21 cellular contexts compared by ENCODE assay signal in genomic region chr11:64936539-64936938, GRCh38. TPM values are rescaled to one million over a fixed set of nuclear protein-coding genes. Genes with fewer than 3 reads are reported as not detected.
DNase-seq lines count a peak whose midpoint lies in the region; ATAC-seq, FAIRE-seq and TF ChIP-seq lines count a peak whose summit lies in the region.
"Had no signal": no experiment of that assay in that cellular context is flagged by ENCODE, and none has a peak within 500 bp of the region (broad histone marks: within the 10 kb centered on the region; RNA-seq: fewer than 3 reads in every experiment).

No MANE protein-coding gene starts in this region.

- H3K36me3 ChIP-seq in GM23338 (ENCODE audit: insufficient read depth) (no peaks in the 10 kb centered on the region), endothelial cell of umbilical vein (ENCODE audit: control insufficient read depth in 2 of 2, extremely low read depth in 1 of 2, insufficient read depth in 2 of 2, low read length in 2 of 2) (peaks cover 0 to 16% of the 10 kb centered on the region in 2 experiments), A673 (ENCODE audit: insufficient read depth, low read length, poor library complexity, severe bottlenecking) (no peaks in the 10 kb centered on the region), heart left ventricle (peaks cover 0 to 35% (median 26%) of the 10 kb centered on the region in 9 donors)
- H3K36me3 ChIP-seq: BE2C had no signal

- no peak overlapping the region for H3K9ac ChIP-seq in endothelial cell of umbilical vein (replicated peaks; ENCODE audit: extremely low read depth, insufficient read depth, low read length)

- WGBS in heart left ventricle, 4 donors = 70 to 76% (median 75%) methylated on average over 4 of the region's 4 CpGs

- intact Hi-C loops in endothelial cell of umbilical vein (cut with micrococcal nuclease) (no loop called here), A673 (cut with micrococcal nuclease; ENCODE audit: unreplicated experiment) (no loop called here), heart left ventricle (cut with DNase I) (no loop called here)

- H3K27me3 Mint-ChIP-seq in GM23338 (ENCODE audit: insufficient read depth, low read depth, poor library complexity) = peaks cover 12% of the 10 kb centered on the region
- H3K27me3 Mint-ChIP-seq in activated T-helper 17 cell treated with anti-CD3 and anti-CD28 coated beads, Interleukin-2, amount 50 U/mL, for 72 hours = peaks cover 11% of the 10 kb centered on the region

- FAIRE-seq in endothelial cell of umbilical vein (lab: Jason Lieb, UNC) = peak; percentile 24
- FAIRE-seq: D721Med had no signal

- DNase-seq in GM23338 (ENCODE audit: low spot score) (no peak), endothelial cell of umbilical vein (ENCODE audit: low read depth, low spot score) (no peak), A673 (ENCODE audit: low spot score) (no peak), heart left ventricle (no peak)
- DNase-seq: ACHN; BE2C; CD4-positive, CD25-positive, alpha-beta regulatory T cell; CD8-positive, alpha-beta memory T cell; COR-L47; GDM1; GOT3; H9; IMR-90; Karpas-422 had no signal

- H3F3A ChIP-seq in GM23338 (replicated peaks; ENCODE audit: low read depth) = no peaks in the 10 kb centered on the region

- BruUV-seq in endothelial cell of umbilical vein (replicated peaks; lab: Mats Ljungman, UMichigan) (no TSS peak), A673 (replicated peaks; lab: Mats Ljungman, UMichigan) (no TSS peak)

- H3K4me3 ChIP-seq in GM23338 (no peak overlapping the region), endothelial cell of umbilical vein (replicated peaks in 1 of 3; ENCODE audit: insufficient read depth in 1 of 3, low read depth in 1 of 3, low read length in 3 of 3) (no peak overlapping the region), A673 (ENCODE audit: low read depth, low read length, poor library complexity, severe bottlenecking) (no peak overlapping the region), heart left ventricle (no peak overlapping the region)
- H3K4me3 ChIP-seq: K562 had no signal

- dilution Hi-C loops in endothelial cell of umbilical vein (cut with MboI; ENCODE audit: extremely low pct_ligation_motif_present, low sequenced_read_pairs) = no loop called here

- H3K9me3 ChIP-seq in endothelial cell of umbilical vein (replicated peaks; ENCODE audit: control insufficient read depth, insufficient read depth, low read length) = no peaks in the 10 kb centered on the region
- no peaks in the 10 kb centered on the region for H3K9me3 ChIP-seq in A673 (ENCODE audit: low read depth, low read length, poor library complexity, severe bottlenecking)
- no peaks in the 10 kb centered on the region for H3K9me3 ChIP-seq in heart left ventricle
- H3K9me3 ChIP-seq: BE2C had no signal

- H3K27ac ChIP-seq in GM23338 (ENCODE audit: low read depth) (no peak overlapping the region), endothelial cell of umbilical vein (ENCODE audit: insufficient read depth, low read depth, low read length) (no peak overlapping the region), A673 (ENCODE audit: low read depth, low read length, poor library complexity, severe bottlenecking) (no peak overlapping the region), heart left ventricle (no peak overlapping the region)
- H3K27ac ChIP-seq: HL-60 had no signal

- H3K79me2 ChIP-seq in GM23338 (replicated peaks; ENCODE audit: insufficient read depth) (no peaks in the 10 kb centered on the region), endothelial cell of umbilical vein (ENCODE audit: control insufficient read depth, insufficient read depth, low read length) (no peaks in the 10 kb centered on the region)

- H3K4me1 ChIP-seq in GM23338 (ENCODE audit: insufficient read depth) (peaks cover 7% of the 10 kb centered on the region; the same call in 1 of the 2 replicates), endothelial cell of umbilical vein (ENCODE audit: control insufficient read depth, extremely low read depth, insufficient read depth, low read length) (no peaks in the 10 kb centered on the region), A673 (ENCODE audit: insufficient read depth, low read length, poor library complexity, severe bottlenecking) (peaks cover 9% of the 10 kb centered on the region), heart left ventricle (no peaks in the 10 kb centered on the region)
- H3K4me1 ChIP-seq: BE2C had no signal

- H3K4me3 Mint-ChIP-seq in GM23338 = peak overlapping the region; percentile 36; the same call in 1 of the 3 replicates
- no peak overlapping the region for H3K4me3 Mint-ChIP-seq in activated T-helper 17 cell treated with anti-CD3 and anti-CD28 coated beads, Interleukin-2, amount 50 U/mL, for 72 hours
- H3K4me3 Mint-ChIP-seq: CD4-positive, CD25-positive, alpha-beta regulatory T cell; CD8-positive, alpha-beta memory T cell had no signal

- CTCF ChIA-PET in endothelial cell of umbilical vein (lab: Charles Lee) (interaction anchor here (0.8 to 2.5 kb wide), 4 partner anchors 27 to 78 kb away, joined by 3 to 14 read pairs (median 4); partner anchors contain the start of genes ARL2 and BATF2), A673 (lab: Charles Lee) (no interaction called here)

- POLR2A ChIA-PET in endothelial cell of umbilical vein (lab: Charles Lee) = no interaction called here
- POLR2A ChIA-PET in A673 (lab: Charles Lee; ENCODE audit: low non-redundant PET) = interaction anchor here (0.7 kb wide), 1 partner anchor 686 kb away, joined by 3 read pairs; no protein-coding TSS in a partner anchor

- H3K36me3 Mint-ChIP-seq in GM23338 (ENCODE audit: low read depth) = no peaks in the 10 kb centered on the region
- peaks cover 26% of the 10 kb centered on the region for H3K36me3 Mint-ChIP-seq in activated T-helper 17 cell treated with anti-CD3 and anti-CD28 coated beads, Interleukin-2, amount 50 U/mL, for 72 hours (ENCODE audit: low read depth)

- H3K4me1 Mint-ChIP-seq in GM23338 = peaks cover 29% of the 10 kb centered on the region
- H3K4me1 Mint-ChIP-seq in activated T-helper 17 cell treated with anti-CD3 and anti-CD28 coated beads, Interleukin-2, amount 50 U/mL, for 72 hours = no peaks in the 10 kb centered on the region
- H3K4me1 Mint-ChIP-seq: CD8-positive, alpha-beta memory T cell had no signal

- ATAC-seq in GM23338 = no peak
- peak; percentile 56 for ATAC-seq in activated T-helper 17 cell treated with anti-CD3 and anti-CD28 coated beads, Interleukin-2, amount 50 U/mL, for 72 hours (replicated peaks)
- no peak for ATAC-seq in HG03432 (IDR thresholded peaks at IDR 0.05; ENCODE audit: unreplicated experiment)
- no peak for ATAC-seq in heart left ventricle

- no peak overlapping the region for H3K27ac Mint-ChIP-seq in GM23338
- H3K27ac Mint-ChIP-seq in activated T-helper 17 cell treated with anti-CD3 and anti-CD28 coated beads, Interleukin-2, amount 50 U/mL, for 72 hours = peak overlapping the region; percentile 17
- H3K27ac Mint-ChIP-seq: CD4-positive, CD25-positive, alpha-beta regulatory T cell; H9 had no signal

- no peaks in the 10 kb centered on the region for H3K9me3 Mint-ChIP-seq in GM23338
- no peaks in the 10 kb centered on the region for H3K9me3 Mint-ChIP-seq in activated T-helper 17 cell treated with anti-CD3 and anti-CD28 coated beads, Interleukin-2, amount 50 U/mL, for 72 hours
- H3K9me3 Mint-ChIP-seq: CD8-positive, alpha-beta memory T cell; H9 had no signal

- H4K20me1 ChIP-seq in GM23338 (replicated peaks; ENCODE audit: insufficient read depth) (no peaks in the 10 kb centered on the region), endothelial cell of umbilical vein (replicated peaks; ENCODE audit: control insufficient read depth, extremely low read depth, insufficient read depth, low read length) (no peaks in the 10 kb centered on the region)

- TF ChIP-seq POLR2A in endothelial cell of umbilical vein (IDR thresholded peaks at IDR 0.05; ENCODE audit: low read depth, low read length) (no peak), heart left ventricle (IDR thresholded peaks at IDR 0.05) (no peak)

- H3K9me2 ChIP-seq in GM23338 (ENCODE audit: insufficient read depth) = no peaks in the 10 kb centered on the region

- H2AFZ ChIP-seq in GM23338 (no peak overlapping the region), endothelial cell of umbilical vein (ENCODE audit: low read depth, low read length) (no peak overlapping the region)

- no peak for TF ChIP-seq CTCF in GM23338 (conservative IDR thresholded peaks at IDR 0.05; ENCODE audit: low read depth in 2 of 2)
- TF ChIP-seq CTCF in endothelial cell of umbilical vein (IDR thresholded peaks at IDR 0.05; ENCODE audit: extremely low read depth in 1 of 2, insufficient read depth in 1 of 2, low read depth in 1 of 2, low read length in 2 of 2) = no peak
- no peak for TF ChIP-seq CTCF in A673 (conservative IDR thresholded peaks at IDR 0.05; ENCODE audit: low read depth, low read length)
- TF ChIP-seq CTCF in heart left ventricle (IDR thresholded peaks at IDR 0.05) = no peak

- H3K4me2 ChIP-seq in GM23338 = peak overlapping the region; percentile 54; the same call in 1 of the 2 replicates
- H3K4me2 ChIP-seq in endothelial cell of umbilical vein (ENCODE audit: insufficient read depth, low read length) = no peak overlapping the region

- no peaks in the 10 kb centered on the region for H3K27me3 ChIP-seq in GM23338 (ENCODE audit: insufficient read depth)
- H3K27me3 ChIP-seq in endothelial cell of umbilical vein (ENCODE audit: control insufficient read depth in 2 of 2, insufficient read depth in 2 of 2, low read length in 2 of 2) = no peaks in the 10 kb centered on the region
- H3K27me3 ChIP-seq in A673 (replicated peaks; ENCODE audit: insufficient read depth, low read depth, low read length, poor library complexity) = peaks cover under 1% of the 10 kb centered on the region
- H3K27me3 ChIP-seq in heart left ventricle = no peaks in the 10 kb centered on the region
- H3K27me3 ChIP-seq: BE2C had no signal

- H3K9me1 ChIP-seq in endothelial cell of umbilical vein (replicated peaks; ENCODE audit: control insufficient read depth, extremely low read depth, insufficient read depth, low read length) = no peaks in the 10 kb centered on the region

RNA-seq across cellular contexts. Expression of gene GPHA2, which starts 0.8 kb away (rescaled TPM):
- total RNA-seq in GM23338 (2014; rRNA removed; shearing (Covaris generic)) = 0.83 TPM in 1 of 2 replicates, not detected in the other
- polyA plus RNA-seq in GM23338 (2016; fragmentation: Nextera tagmentation; extraction: Ambion mirVana) (1.8 and 3.6 TPM in 2 replicates), endothelial cell of umbilical vein (not detected in 2 replicates), heart left ventricle (not detected)
- under 1 TPM in 1 of 2 donors, not detected in 1; 0.43 TPM for total RNA-seq in activated T-helper 17 cell treated with anti-CD3 and anti-CD28 coated beads, Interleukin-2, amount 50 U/mL, for 72 hours
- total RNA-seq in endothelial cell of umbilical vein (not detected in 2 replicates), A673 (2021) (not detected in 2 replicates), heart left ventricle (under 1 TPM in 1 of 9 donors, not detected in 8; 0.48 TPM)
- not detected in 2 replicates for polyA plus RNA-seq in endothelial cell of umbilical vein (2011; cell fraction: cytosol; rRNA removed)
- polyA plus RNA-seq in endothelial cell of umbilical vein (2011; cell fraction: nucleus; rRNA removed) = not detected in 2 replicates
- polyA plus RNA-seq in endothelial cell of umbilical vein (2012) = not detected in 2 replicates
- polyA minus RNA-seq in endothelial cell of umbilical vein = not detected in 2 replicates
- not detected for polyA minus RNA-seq in endothelial cell of umbilical vein (2011; cell fraction: cytosol; rRNA and poly(A)+ RNA removed)
- polyA minus RNA-seq in endothelial cell of umbilical vein (2011; cell fraction: nucleus; rRNA and poly(A)+ RNA removed) = not detected in 2 replicates
- total RNA-seq: A172; CD4-positive, CD25-positive, alpha-beta regulatory T cell; CD8-positive, alpha-beta memory T cell; HT1080; IMR-90 had no signal
- polyA plus RNA-seq: CD4-positive, CD25-positive, alpha-beta regulatory T cell; CD8-positive, alpha-beta memory T cell; IMR-90 had no signal

RNA-seq across cellular contexts. Expression of gene PPP2R5B, which starts 12.1 kb away (rescaled TPM):
- total RNA-seq in GM23338 (2014; rRNA removed; shearing (Covaris generic)) = 3.3 and 5.8 TPM in 2 replicates
- polyA plus RNA-seq in GM23338 (2016; fragmentation: Nextera tagmentation; extraction: Ambion mirVana) (2.6 and 2.8 TPM in 2 replicates), endothelial cell of umbilical vein (17.6 and 20.9 TPM in 2 replicates), heart left ventricle (10 to 100 TPM; 27.1 to 34.3 TPM)
- total RNA-seq in activated T-helper 17 cell treated with anti-CD3 and anti-CD28 coated beads, Interleukin-2, amount 50 U/mL, for 72 hours = 10 to 100 TPM; 14.6 to 43.0 TPM
- total RNA-seq in endothelial cell of umbilical vein (17.8 and 21.5 TPM in 2 replicates), A673 (2021) (16.1 and 17.2 TPM in 2 replicates), heart left ventricle (10 to 100 TPM; 17.5 to 32.5 (median 22.3) TPM)
- 15.6 and 19.5 TPM in 2 replicates for polyA plus RNA-seq in endothelial cell of umbilical vein (2011; cell fraction: cytosol; rRNA removed)
- polyA plus RNA-seq in endothelial cell of umbilical vein (2011; cell fraction: nucleus; rRNA removed) = 41.2 and 52.8 TPM in 2 replicates
- 19.5 and 21.5 TPM in 2 replicates for polyA plus RNA-seq in endothelial cell of umbilical vein (2012)
- polyA minus RNA-seq in endothelial cell of umbilical vein = 10.1 and 13.6 TPM in 2 replicates
- polyA minus RNA-seq in endothelial cell of umbilical vein (2011; cell fraction: cytosol; rRNA and poly(A)+ RNA removed) = 2.5 TPM
- 6.5 and 8.1 TPM in 2 replicates for polyA minus RNA-seq in endothelial cell of umbilical vein (2011; cell fraction: nucleus; rRNA and poly(A)+ RNA removed)

RNA-seq across cellular contexts. Expression of gene ATG2A, which starts 19.5 kb away (rescaled TPM):
- total RNA-seq in GM23338 (2014; rRNA removed; shearing (Covaris generic)) = 26.2 and 31.7 TPM in 2 replicates
- polyA plus RNA-seq in GM23338 (2016; fragmentation: Nextera tagmentation; extraction: Ambion mirVana) (8.7 and 9.2 TPM in 2 replicates), endothelial cell of umbilical vein (13.4 and 17.6 TPM in 2 replicates), heart left ventricle (10 to 100 TPM; 12.8 to 16.1 TPM)
- 10 to 100 TPM; 20.9 to 23.1 TPM for total RNA-seq in activated T-helper 17 cell treated with anti-CD3 and anti-CD28 coated beads, Interleukin-2, amount 50 U/mL, for 72 hours
- total RNA-seq in endothelial cell of umbilical vein (24.3 and 27.4 TPM in 2 replicates), A673 (2021) (28.6 and 29.6 TPM in 2 replicates), heart left ventricle (10 to 100 TPM; 11.4 to 38.5 (median 18.4) TPM)
- 7.8 and 10.6 TPM in 2 replicates for polyA plus RNA-seq in endothelial cell of umbilical vein (2011; cell fraction: cytosol; rRNA removed)
- 26.8 and 30.3 TPM in 2 replicates for polyA plus RNA-seq in endothelial cell of umbilical vein (2011; cell fraction: nucleus; rRNA removed)
- polyA plus RNA-seq in endothelial cell of umbilical vein (2012) = 14.2 and 17.3 TPM in 2 replicates
- polyA minus RNA-seq in endothelial cell of umbilical vein = 12.0 and 12.9 TPM in 2 replicates
- polyA minus RNA-seq in endothelial cell of umbilical vein (2011; cell fraction: cytosol; rRNA and poly(A)+ RNA removed) = 25.1 TPM
- 12.5 and 16.6 TPM in 2 replicates for polyA minus RNA-seq in endothelial cell of umbilical vein (2011; cell fraction: nucleus; rRNA and poly(A)+ RNA removed)

RNA-seq across cellular contexts. Expression of gene MAJIN, which starts 35.4 kb away (rescaled TPM):
- not detected in 2 replicates for total RNA-seq in GM23338 (2014; rRNA removed; shearing (Covaris generic))
- polyA plus RNA-seq in GM23338 (2016; fragmentation: Nextera tagmentation; extraction: Ambion mirVana) = not detected in 2 replicates
- 1 to 10 TPM in 1 of 2 donors, not detected in 1; 1.1 TPM for total RNA-seq in activated T-helper 17 cell treated with anti-CD3 and anti-CD28 coated beads, Interleukin-2, amount 50 U/mL, for 72 hours
- total RNA-seq in endothelial cell of umbilical vein = not detected in 2 replicates
- 0.07 TPM in 1 of 2 replicates, not detected in the other for polyA plus RNA-seq in endothelial cell of umbilical vein
- polyA plus RNA-seq in endothelial cell of umbilical vein (2011; cell fraction: cytosol; rRNA removed) = not detected in 2 replicates
- polyA plus RNA-seq in endothelial cell of umbilical vein (2011; cell fraction: nucleus; rRNA removed) = 0.25 TPM in 1 of 2 replicates, not detected in the other
- polyA plus RNA-seq in endothelial cell of umbilical vein (2012) = not detected in 2 replicates
- polyA minus RNA-seq in endothelial cell of umbilical vein = not detected in 2 replicates
- not detected for polyA minus RNA-seq in endothelial cell of umbilical vein (2011; cell fraction: cytosol; rRNA and poly(A)+ RNA removed)
- polyA minus RNA-seq in endothelial cell of umbilical vein (2011; cell fraction: nucleus; rRNA and poly(A)+ RNA removed) = not detected in 2 replicates
- not detected in 2 replicates for total RNA-seq in A673 (2021)
- not detected for total RNA-seq in heart left ventricle
- polyA plus RNA-seq in heart left ventricle = not detected
- total RNA-seq: A172; CD4-positive, CD25-positive, alpha-beta regulatory T cell; CD8-positive, alpha-beta memory T cell; H9; HT1080; IMR-90 had no signal
- polyA plus RNA-seq: CD8-positive, alpha-beta memory T cell; IMR-90 had no signal

RNA-seq across cellular contexts. Expression of gene EHD1, which starts 58.1 kb away (rescaled TPM):
- total RNA-seq in GM23338 (2014; rRNA removed; shearing (Covaris generic)) = 43.8 and 69.7 TPM in 2 replicates
- 16.7 and 16.9 TPM in 2 replicates for polyA plus RNA-seq in GM23338 (2016; fragmentation: Nextera tagmentation; extraction: Ambion mirVana)
- 100 to 1,000 TPM in 1 of 2 donors, 10 to 100 TPM in 1; 96.5 to 107 TPM for total RNA-seq in activated T-helper 17 cell treated with anti-CD3 and anti-CD28 coated beads, Interleukin-2, amount 50 U/mL, for 72 hours
- total RNA-seq in endothelial cell of umbilical vein = 98.0 and 109 TPM in 2 replicates
- 136 and 140 TPM in 2 replicates for polyA plus RNA-seq in endothelial cell of umbilical vein
- 109 and 112 TPM in 2 replicates for polyA plus RNA-seq in endothelial cell of umbilical vein (2011; cell fraction: cytosol; rRNA removed)
- polyA plus RNA-seq in endothelial cell of umbilical vein (2011; cell fraction: nucleus; rRNA removed) = 91.7 and 102 TPM in 2 replicates
- 101 and 131 TPM in 2 replicates for polyA plus RNA-seq in endothelial cell of umbilical vein (2012)
- 136 and 168 TPM in 2 replicates for polyA minus RNA-seq in endothelial cell of umbilical vein
- 41.1 TPM for polyA minus RNA-seq in endothelial cell of umbilical vein (2011; cell fraction: cytosol; rRNA and poly(A)+ RNA removed)
- 35.6 and 63.3 TPM in 2 replicates for polyA minus RNA-seq in endothelial cell of umbilical vein (2011; cell fraction: nucleus; rRNA and poly(A)+ RNA removed)
- total RNA-seq in A673 (2021) = 53.3 and 63.1 TPM in 2 replicates
- 100 to 1,000 TPM in 1 of 9 donors, 10 to 100 TPM in 8; 38.2 to 102 (median 58.2) TPM for total RNA-seq in heart left ventricle
- 10 to 100 TPM; 27.9 to 50.4 TPM for polyA plus RNA-seq in heart left ventricle
